1 cellular context compared by ENCODE assay signal in genomic region chr13:98429081-98429480, GRCh38.
TF ChIP-seq lines count a peak whose summit lies in the region.

No MANE protein-coding gene starts in this region.

TF ChIP-seq in IMR-90, 13 proteins besides CTCF, POLR2A, EP300 and RAD21 (continued from another document):
- TF ChIP-seq USF2 (IDR thresholded peaks at IDR 0.05; ENCODE audit: low read depth, low read length) (no peak), RFX5 (IDR thresholded peaks at IDR 0.05; ENCODE audit: low read depth, low read length) (no peak), CHD1 (IDR thresholded peaks at IDR 0.05; ENCODE audit: low read depth, low read length) (no peak), SMC3 (IDR thresholded peaks at IDR 0.05; ENCODE audit: low read depth, low read length) (no peak), MAFK (IDR thresholded peaks at IDR 0.05; ENCODE audit: low read depth, low read length) (no peak), BHLHE40 (IDR thresholded peaks at IDR 0.05; ENCODE audit: low read depth, low read length) (no peak)
